ENCODE assay signal across 22 cellular contexts in genomic region chr7:40019558-40019957, GRCh38.
"Had no signal": no experiment of that assay in that cellular context is flagged by ENCODE, and none has a peak within 500 bp of the region (broad histone marks: within the 10 kb centered on the region; RNA-seq: fewer than 3 reads in every experiment).

No MANE protein-coding gene starts in this region.

- H2AFZ ChIP-seq: parathyroid adenoma had no signal

- H3K4me3 Mint-ChIP-seq: memory B cell; naive B cell; natural killer cell treated with Interleukin-12 subunit alpha and Interleukin-12 subunit beta and Interleukin-15 and Interleukin-18, amount 100 ng/mL, for 72 hours; neural crest cell; stimulated activated memory B cell treated with anti-CD40 and anti-IgM and Interleukin-4, amounts not matched to agents 10 μg/mL and 1 μg/mL and 100 μg/mL, for 72 hours had no signal

- H3K4me3 ChIP-seq: dorsolateral prefrontal cortex, left ventricle myocardium inferior, lower lobe of right lung, prostate gland, right atrium auricular region, skin epidermis, spleen, testis, tibial artery, upper lobe of left lung had no signal

- H3K36me3 ChIP-seq: prostate gland had no signal

- H3K36me3 Mint-ChIP-seq: natural killer cell treated with Interleukin-12 subunit alpha and Interleukin-12 subunit beta and Interleukin-15 and Interleukin-18, amount 100 ng/mL, for 72 hours had no signal

- DNase-seq: dorsolateral prefrontal cortex; effector CD4-positive, alpha-beta T cell; kidney; left ventricle myocardium inferior; lower lobe of right lung; naive B cell; spleen; stimulated activated CD4-positive, alpha-beta T cell treated with anti-CD3 and anti-CD28 coated beads, Interleukin-4, amount 100 ng/mL, for 4 hours; stimulated activated naive CD8-positive, alpha-beta T cell treated with anti-CD3 and anti-CD28 coated beads, Interleukin-15, Interleukin-2, amounts not matched to agents 100 U/mL and 50 U/mL, for 24 hours; substantia nigra; testis; tibial artery; upper lobe of left lung had no signal

- H3K79me2 ChIP-seq: parathyroid adenoma had no signal

- H3K27ac ChIP-seq: dorsolateral prefrontal cortex, left ventricle myocardium inferior, lower lobe of right lung, neutrophil, parathyroid adenoma, prostate gland, right atrium auricular region, skin epidermis, spleen, testis, tibial artery, upper lobe of left lung had no signal

- ATAC-seq: lower lobe of right lung; natural killer cell treated with Interleukin-12 subunit alpha and Interleukin-12 subunit beta and Interleukin-15 and Interleukin-18, amount 100 ng/mL, for 72 hours; stimulated activated memory B cell treated with anti-CD40 and anti-IgM and Interleukin-4, amounts not matched to agents 10 μg/mL and 1 μg/mL and 100 μg/mL, for 72 hours; stimulated activated naive CD8-positive, alpha-beta T cell treated with anti-CD3 and anti-CD28 coated beads, Interleukin-15, Interleukin-2, amounts not matched to agents 100 U/mL and 50 U/mL, for 24 hours had no signal

- H3K27ac Mint-ChIP-seq: memory B cell; natural killer cell treated with Interleukin-12 subunit alpha and Interleukin-12 subunit beta and Interleukin-15 and Interleukin-18, amount 100 ng/mL, for 72 hours; stimulated activated memory B cell treated with anti-CD40 and anti-IgM and Interleukin-4, amounts not matched to agents 10 μg/mL and 1 μg/mL and 100 μg/mL, for 72 hours had no signal

- H3K9me3 ChIP-seq: left ventricle myocardium inferior, lower lobe of right lung, neutrophil, prostate gland, right atrium auricular region, spleen, testis, tibial artery, upper lobe of left lung had no signal

- H3K27me3 ChIP-seq: dorsolateral prefrontal cortex, neutrophil, right atrium auricular region, spleen, testis, tibial artery, upper lobe of left lung had no signal

- H3K4me1 ChIP-seq: parathyroid adenoma, prostate gland, testis had no signal

- H3K9me3 Mint-ChIP-seq: memory B cell; naive B cell; natural killer cell treated with Interleukin-12 subunit alpha and Interleukin-12 subunit beta and Interleukin-15 and Interleukin-18, amount 100 ng/mL, for 72 hours; neural crest cell; stimulated activated memory B cell treated with anti-CD40 and anti-IgM and Interleukin-4, amounts not matched to agents 10 μg/mL and 1 μg/mL and 100 μg/mL, for 72 hours had no signal

- H3K27me3 Mint-ChIP-seq: memory B cell; naive B cell; natural killer cell treated with Interleukin-12 subunit alpha and Interleukin-12 subunit beta and Interleukin-15 and Interleukin-18, amount 100 ng/mL, for 72 hours; stimulated activated memory B cell treated with anti-CD40 and anti-IgM and Interleukin-4, amounts not matched to agents 10 μg/mL and 1 μg/mL and 100 μg/mL, for 72 hours had no signal

- H3K9ac ChIP-seq: parathyroid adenoma had no signal

- H3K4me1 Mint-ChIP-seq: neural crest cell had no signal
